In genomic region chr1:204706838-204707509, GRCh38 we compare ENCODE assay signal across 1 cellular context.
TF ChIP-seq lines count a peak whose summit lies in the region.

No MANE protein-coding gene starts in this region.

TF ChIP-seq in HepG2, 621 proteins besides CTCF, POLR2A, EP300 and RAD21 (continued from another document):
- TF ChIP-seq ZHX2 (IDR thresholded peaks at IDR 0.05; ENCODE audit: low read depth) = no peak
- no peak for TF ChIP-seq ZHX2 (CRISPR knock-in tag; IDR thresholded peaks at IDR 0.05; ENCODE audit: borderline replicate concordance)
- TF ChIP-seq ZBTB42 (CRISPR knock-in tag; IDR thresholded peaks at IDR 0.05) = no peak
